18 cellular contexts compared by ENCODE assay signal in the genomic region with DNA sequence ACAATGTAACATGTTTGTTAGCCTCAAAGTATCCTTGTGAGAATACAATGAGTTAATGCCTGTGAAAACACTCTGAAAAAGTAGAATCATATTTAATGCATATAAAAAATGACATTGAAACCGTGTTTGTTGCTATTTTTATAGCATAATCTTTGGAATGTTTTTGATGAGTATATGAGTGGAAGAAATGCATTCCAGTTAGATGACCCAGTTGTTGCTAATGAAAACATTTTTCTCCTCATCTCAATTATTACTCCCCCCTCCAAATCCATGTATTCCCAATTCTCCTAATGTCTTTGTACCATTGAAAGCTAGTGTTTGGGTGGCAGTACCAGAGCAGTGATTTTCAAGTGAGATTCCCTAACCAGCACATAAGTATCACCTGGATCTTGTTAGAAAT.
A peak's percentile ranks its signal among the peaks of the same experiment; 100 is the strongest.
DNase-seq lines count a peak whose midpoint lies in the region; ATAC-seq and TF ChIP-seq lines count a peak whose summit lies in the region.
"Had no signal": no experiment of that assay in that cellular context is flagged by ENCODE, and none has a peak within 500 bp of the region (broad histone marks: within the 10 kb centered on the region; RNA-seq: fewer than 3 reads in every experiment).

No MANE protein-coding gene starts in this region.

- no peak overlapping the region for H3K27ac ChIP-seq in CD4-positive, alpha-beta T cell (ENCODE audit: low read depth, low read length)
- H3K27ac ChIP-seq: BLaER1 had no signal

- H3K9me3 Mint-ChIP-seq in HFFc6 (peaks cover 13% of the 10 kb centered on the region), chondrocyte (ENCODE audit: low read depth) (peaks cover 12% of the 10 kb centered on the region)
- peaks cover 3% of the 10 kb centered on the region for H3K9me3 Mint-ChIP-seq in CD4-positive, alpha-beta T cell
- H3K9me3 Mint-ChIP-seq: CD8-positive, alpha-beta T cell; H9 had no signal

- H3K27me3 ChIP-seq in CD4-positive, alpha-beta T cell (ENCODE audit: control insufficient read depth, insufficient read depth, low read length) = no peaks in the 10 kb centered on the region
- H3K27me3 ChIP-seq: BLaER1 had no signal

- H3K27ac Mint-ChIP-seq in HFFc6 (no peak overlapping the region), chondrocyte (ENCODE audit: unreplicated experiment) (peak overlapping the region; percentile 2)
- H3K27ac Mint-ChIP-seq in CD4-positive, alpha-beta T cell = no peak overlapping the region
- H3K27ac Mint-ChIP-seq: CD8-positive, alpha-beta T cell; H9 had no signal

- POLR2A ChIA-PET in CD4-positive, alpha-beta T cell (lab: Charles Lee) = no interaction called here

- no peak for ATAC-seq in CD4-positive, alpha-beta T cell (ENCODE audit: poor library complexity)
- ATAC-seq in GM21360 (IDR thresholded peaks at IDR 0.05; ENCODE audit: unreplicated experiment) = no peak
- ATAC-seq: CD8-positive, alpha-beta T cell had no signal

- intact Hi-C loops in CD4-positive, alpha-beta T cell (cut with DNase I, micrococcal nuclease) = no loop called here

- H3K27me3 Mint-ChIP-seq in HFFc6 (ENCODE audit: insufficient read depth) = no peaks in the 10 kb centered on the region; the same call in 1 of the 2 replicates
- H3K27me3 Mint-ChIP-seq in chondrocyte (ENCODE audit: low read depth) = no peaks in the 10 kb centered on the region
- H3K27me3 Mint-ChIP-seq in CD4-positive, alpha-beta T cell = no peaks in the 10 kb centered on the region

- peak; percentile 22 for DNase-seq in AG20443 (ENCODE audit: low spot score)
- no peak for DNase-seq in HFFc6
- DNase-seq in chondrocyte (ENCODE audit: low spot score) = no peak
- DNase-seq in hepatic stellate cell (ENCODE audit: low spot score) = peak; percentile 6
- no peak for DNase-seq in activated T-cell treated with anti-CD3 and anti-CD28 coated beads, Interleukin-2, amount 50 U/mL, for 48 hours
- DNase-seq in DMS114 treated with DMSO at 0.1 percent for 48 hours (lab: John Stamatoyannopoulos, UW; ENCODE audit: unreplicated experiment) = no peak
- DNase-seq in CD4-positive, alpha-beta T cell = no peak
- DNase-seq: Calu3; CD8-positive, alpha-beta T cell; H9; MM.1S; NCI-H1092; NCI-H1436 treated with DMSO at 0.1 percent for 48 hours; NCI-H510A; NCI-H748 treated with DMSO at 0.1 percent for 48 hours; SHP77 had no signal

- TF ChIP-seq CTCF in HFFc6 (IDR thresholded peaks at IDR 0.05) = no peak
- TF ChIP-seq CTCF in chondrocyte (IDR thresholded peaks at IDR 0.05) = no peak
- no peak for TF ChIP-seq CTCF in CD4-positive, alpha-beta T cell (IDR thresholded peaks at IDR 0.05)

- no peaks in the 10 kb centered on the region for H3K9me3 ChIP-seq in CD4-positive, alpha-beta T cell (ENCODE audit: control insufficient read depth, low read length)
- H3K9me3 ChIP-seq: BLaER1 had no signal

- peak overlapping the region; percentile 4; the same call in 1 of the 2 replicates for H3K4me3 Mint-ChIP-seq in HFFc6
- H3K4me3 Mint-ChIP-seq in chondrocyte (ENCODE audit: unreplicated experiment) = no peak overlapping the region
- no peak overlapping the region for H3K4me3 Mint-ChIP-seq in CD4-positive, alpha-beta T cell
- H3K4me3 Mint-ChIP-seq: CD8-positive, alpha-beta T cell; H9 had no signal

- H3K36me3 Mint-ChIP-seq in HFFc6 (ENCODE audit: low read depth) = peaks cover 26% of the 10 kb centered on the region
- H3K36me3 Mint-ChIP-seq in chondrocyte (ENCODE audit: low read depth) = no peaks in the 10 kb centered on the region
- H3K36me3 Mint-ChIP-seq in CD4-positive, alpha-beta T cell (ENCODE audit: low read depth) = no peaks in the 10 kb centered on the region
- H3K36me3 Mint-ChIP-seq: CD8-positive, alpha-beta T cell had no signal

- CTCF ChIA-PET in CD4-positive, alpha-beta T cell (lab: Charles Lee) = no interaction called here

- H3K4me1 Mint-ChIP-seq in HFFc6 (ENCODE audit: low read depth) (peaks cover 43% of the 10 kb centered on the region), chondrocyte (ENCODE audit: low read depth) (peaks cover 21% of the 10 kb centered on the region)
- no peaks in the 10 kb centered on the region for H3K4me1 Mint-ChIP-seq in CD4-positive, alpha-beta T cell (ENCODE audit: low read depth)

Comparison
In these comparisons a context has a peak if more than half of its experiments do, and no peak if none do; other contexts are left out.
1. DNase-seq: peak in AG20443 (single experiment) and hepatic stellate cell (single experiment); none in HFFc6 (single experiment), chondrocyte (single experiment), activated T-cell treated with anti-CD3 and anti-CD28 coated beads, Interleukin-2, amount 50 U/mL, for 48 hours (0 of 2), DMS114 treated with DMSO at 0.1 percent for 48 hours (single experiment) and CD4-positive, alpha-beta T cell (0 of 10).